In the genomic region with DNA sequence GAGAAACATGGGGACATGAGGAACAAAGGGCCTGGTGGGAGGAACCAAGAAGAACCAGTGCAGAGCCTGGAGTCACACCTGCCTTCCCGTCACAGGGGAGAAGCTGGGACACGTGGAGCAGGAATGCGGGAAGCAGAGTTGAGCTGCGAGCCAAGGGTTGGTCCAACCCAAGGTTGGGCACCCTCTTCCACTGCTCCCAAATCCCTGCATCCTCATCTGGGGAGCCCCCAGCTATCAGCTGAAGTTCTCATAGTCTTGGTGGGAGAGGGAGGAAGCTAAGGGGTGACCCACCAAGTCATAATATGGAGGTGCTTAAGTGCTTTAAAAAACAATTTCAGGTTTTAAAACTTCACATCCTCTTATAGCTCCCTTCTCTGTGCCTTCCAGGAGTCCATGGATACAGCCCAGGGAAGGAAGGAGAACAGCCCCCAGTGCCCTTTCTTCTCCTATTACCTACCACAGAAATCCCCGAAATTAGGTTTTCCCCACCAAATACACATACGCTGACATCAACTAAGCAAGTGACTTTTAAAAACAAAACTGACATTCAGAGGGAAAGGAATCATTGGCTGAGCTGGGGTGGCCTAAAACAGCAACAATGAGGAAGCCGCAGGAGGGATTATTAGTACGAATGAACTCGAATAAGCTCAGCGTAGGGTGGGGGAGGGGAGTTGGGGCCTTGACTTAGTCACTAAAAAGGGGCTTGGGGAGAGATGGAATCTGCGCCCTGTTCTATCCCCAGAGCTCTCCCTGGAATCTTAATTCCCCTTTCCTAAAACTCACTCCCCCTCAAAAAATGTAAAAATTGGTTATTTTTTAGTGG, we compare ENCODE assay signal across 1 cellular context.
A peak's percentile ranks its signal among the peaks of the same experiment; 100 is the strongest.
TF ChIP-seq lines count a peak whose summit lies in the region.

No MANE protein-coding gene starts in this region.

TF ChIP-seq in endothelial cell of umbilical vein, 7 proteins besides CTCF, POLR2A, EP300 and RAD21:
- no peak for TF ChIP-seq MYC (IDR thresholded peaks at IDR 0.05; ENCODE audit: low read depth, low read length)
- peak; percentile 75 for TF ChIP-seq POLR2AphosphoS5 (IDR thresholded peaks at IDR 0.05; ENCODE audit: insufficient read depth, low read depth, low read length)
